9 cellular contexts compared by ENCODE assay signal in genomic region chr5:177472460-177473441, GRCh38. TPM values are rescaled to one million over a fixed set of nuclear protein-coding genes. Genes with fewer than 3 reads are reported as not detected.
A peak's percentile ranks its signal among the peaks of the same experiment; 100 is the strongest.
DNase-seq lines count a peak whose midpoint lies in the region; ATAC-seq, FAIRE-seq and TF ChIP-seq lines count a peak whose summit lies in the region.
"Had no signal": no experiment of that assay in that cellular context is flagged by ENCODE, and none has a peak within 500 bp of the region (broad histone marks: within the 10 kb centered on the region; RNA-seq: fewer than 3 reads in every experiment).

No MANE protein-coding gene starts in this region.

- no peak for TF ChIP-seq EP300 in stomach (IDR thresholded peaks at IDR 0.05)

- ATAC-seq in HG03175 (IDR thresholded peaks at IDR 0.05; ENCODE audit: unreplicated experiment): peak; percentile 49
- peak; percentile 63 for ATAC-seq in memory B cell (ENCODE audit: low read depth)
- no peak for ATAC-seq in GM18909 (IDR thresholded peaks at IDR 0.05; ENCODE audit: poor library complexity, unreplicated experiment)

- H3K4me3 ChIP-seq in stomach: peak overlapping the region; percentile 76 to 87 (median 82)

- H3K27ac ChIP-seq in stomach: peak overlapping the region; percentile 65 to 90 (median 82)

- TF ChIP-seq CTCF in stomach (IDR thresholded peaks at IDR 0.05): no peak

- peaks cover 8% of the 10 kb centered on the region for H3K27me3 Mint-ChIP-seq in memory B cell

- DNase-seq in GM12892 (ENCODE audit: insufficient read length) (peak; percentile 77), T1000 (lab: John Stamatoyannopoulos, UW) (peak; percentile 19), memory B cell (ENCODE audit: low spot score in 2 of 2) (no peak), stomach (peak; percentile 52), DMS114 treated with DMSO at 0.1 percent for 48 hours (lab: John Stamatoyannopoulos, UW; ENCODE audit: unreplicated experiment) (no peak)
- peak; percentile 24 for DNase-seq in central memory CD4-positive, alpha-beta T cell

- H3K9me3 ChIP-seq in stomach: no peaks in the 10 kb centered on the region

- no peaks in the 10 kb centered on the region for H3K9me3 Mint-ChIP-seq in memory B cell

- H3K4me1 ChIP-seq in stomach: peaks cover 20 to 82% (median 60%) of the 10 kb centered on the region in 4 donors

- peaks cover 1 to 11% (median 8%) of the 10 kb centered on the region in 4 donors for H3K36me3 ChIP-seq in stomach

- FAIRE-seq in GM12892 (lab: Jason Lieb, UNC): no peak
- FAIRE-seq: endometrium had no signal

- peaks cover 0 to 22% (median 3%) of the 10 kb centered on the region in 3 donors for H3K27me3 ChIP-seq in stomach

- 1 to 4% (median 2%) methylated on average over 21 to 93 of the region's 93 CpGs for WGBS in stomach, 5 donors

- peak overlapping the region; percentile 71 for H3K4me3 Mint-ChIP-seq in memory B cell

- no peak; the same call in 1 of the 2 replicates for TF ChIP-seq POLR2A in GM12892 (IDR thresholded peaks at IDR 0.05; ENCODE audit: low read depth, low read length)
- no peak for TF ChIP-seq POLR2A in stomach (IDR thresholded peaks at IDR 0.05)

- intact Hi-C loops in stomach (cut with DNase I; ENCODE audit: low total_unique reads): no loop called here

- no peak overlapping the region for H3K27ac Mint-ChIP-seq in memory B cell

- H3K4me1 Mint-ChIP-seq in memory B cell: peaks cover 15% of the 10 kb centered on the region

- no peaks in the 10 kb centered on the region for H3K36me3 Mint-ChIP-seq in memory B cell

RNA-seq across cellular contexts. Expression of gene DBN1, which starts 0.7 kb away (rescaled TPM):
- 6.8 TPM for polyA plus RNA-seq in GM12892 (2012; ENCODE audit: missing spikeins)
- 10 to 100 TPM; 15.2 to 78.1 (median 53.3) TPM for total RNA-seq in stomach
- polyA plus RNA-seq in stomach: 10 to 100 TPM; 14.7 to 31.3 (median 22.7) TPM

RNA-seq across cellular contexts. Expression of gene PDLIM7, which starts 24.7 kb away (rescaled TPM):
- polyA plus RNA-seq in GM12892 (2012; ENCODE audit: missing spikeins): 12.2 TPM
- 100 to 1,000 TPM in 2 of 5 donors, 10 to 100 TPM in 3; 14.6 to 126 (median 97.0) TPM for total RNA-seq in stomach
- 100 to 1,000 TPM in 1 of 3 donors, 10 to 100 TPM in 2; 43.5 to 142 (median 76.6) TPM for polyA plus RNA-seq in stomach

RNA-seq across cellular contexts. Expression of gene PRR7, which starts 26.1 kb away (rescaled TPM):
- 0.34 TPM for polyA plus RNA-seq in GM12892 (2012; ENCODE audit: missing spikeins)
- under 1 TPM in 1 of 5 donors, not detected in 4; 0.73 TPM for total RNA-seq in stomach
- 1 to 10 TPM in 2 of 3 donors, under 1 TPM in 1; 0.61 to 3.7 (median 1.5) TPM for polyA plus RNA-seq in stomach

RNA-seq across cellular contexts. Expression of gene DOK3, which starts 36.9 kb away (rescaled TPM):
- polyA plus RNA-seq in GM12892 (2012; ENCODE audit: missing spikeins): 27.7 TPM
- total RNA-seq in stomach: 10 to 100 TPM in 1 of 5 donors, 1 to 10 TPM in 2, under 1 TPM in 1, not detected in 1; 0.43 to 31.2 (median 3.9) TPM
- polyA plus RNA-seq in stomach: 1 to 10 TPM; 2.4 to 6.0 (median 4.9) TPM

RNA-seq across cellular contexts. Expression of gene DDX41, which starts 44.0 kb away (rescaled TPM):
- polyA plus RNA-seq in GM12892 (2012; ENCODE audit: missing spikeins): 112 TPM
- 100 to 1,000 TPM in 3 of 5 donors, 10 to 100 TPM in 2; 54.9 to 263 (median 128) TPM for total RNA-seq in stomach
- polyA plus RNA-seq in stomach: 10 to 100 TPM; 65.3 to 72.9 (median 71.0) TPM

Comparison
In these comparisons a context has a peak if more than half of its experiments do, and no peak if none do; other contexts are left out.
1. DNase-seq: peak in GM12892 (single experiment), T1000 (single experiment), central memory CD4-positive, alpha-beta T cell (single experiment) and stomach (single experiment); none in memory B cell (0 of 2) and DMS114 treated with DMSO at 0.1 percent for 48 hours (single experiment).